Comparison of ENCODE assay signal across 8 cellular contexts in genomic region chr2:64945973-64946736, GRCh38. TPM values are rescaled to one million over a fixed set of nuclear protein-coding genes. Genes with fewer than 3 reads are reported as not detected.
DNase-seq lines count a peak whose midpoint lies in the region; ATAC-seq and TF ChIP-seq lines count a peak whose summit lies in the region.

No MANE protein-coding gene starts in this region.

- peak; percentile 90 for ATAC-seq in GM21576 (IDR thresholded peaks at IDR 0.05; ENCODE audit: unreplicated experiment)

- H3K27me3 Mint-ChIP-seq in chondrocyte (ENCODE audit: low read depth): no peaks in the 10 kb centered on the region

- H3K9me3 ChIP-seq in Karpas-422 (ENCODE audit: low read length): no peaks in the 10 kb centered on the region
- no peaks in the 10 kb centered on the region for H3K9me3 ChIP-seq in stomach

- H3K79me2 ChIP-seq in Karpas-422 (ENCODE audit: low read length): no peaks in the 10 kb centered on the region

- no peaks in the 10 kb centered on the region for H3K9me3 Mint-ChIP-seq in chondrocyte (ENCODE audit: low read depth)

- H4K20me1 ChIP-seq in Karpas-422 (ENCODE audit: insufficient read depth, low read depth, low read length): no peaks in the 10 kb centered on the region

- peak; percentile 24 for DNase-seq in GM03348 (ENCODE audit: low spot score)
- DNase-seq in Karpas-422: no peak
- peak; percentile 48 for DNase-seq in activated CD8-positive, alpha-beta memory T cell treated with anti-CD3 and anti-CD28 coated beads, Interleukin-2, amount 50 U/mL, for 4 hours
- peak; percentile 26 for DNase-seq in medulla oblongata (ENCODE audit: extremely low spot score)
- peak; percentile 38 for DNase-seq in stomach
- DNase-seq in chondrocyte (ENCODE audit: low spot score): no peak
- no peak for DNase-seq in DMS153 treated with DMSO at 0.1 percent for 48 hours (lab: John Stamatoyannopoulos, UW; ENCODE audit: unreplicated experiment)

- H3K36me3 ChIP-seq in Karpas-422 (ENCODE audit: insufficient read depth, low read length) (no peaks in the 10 kb centered on the region), stomach (no peaks in the 10 kb centered on the region)

- H3K4me3 ChIP-seq in Karpas-422 (ENCODE audit: low read length) (no peak overlapping the region; the same call in 1 of the 2 replicates), stomach (no peak overlapping the region)

- no peak overlapping the region for H3K27ac Mint-ChIP-seq in chondrocyte (ENCODE audit: unreplicated experiment)

- H3K27me3 ChIP-seq in Karpas-422 (ENCODE audit: low read length) (no peaks in the 10 kb centered on the region), stomach (no peaks in the 10 kb centered on the region)

- H3K4me1 ChIP-seq in Karpas-422 (ENCODE audit: low read length) (peaks cover 18% of the 10 kb centered on the region), stomach (peaks cover 0 to 37% (median 11%) of the 10 kb centered on the region in 4 donors)

- intact Hi-C loops in stomach (cut with DNase I; ENCODE audit: low total_unique reads): no loop called here

- TF ChIP-seq CTCF in stomach (IDR thresholded peaks at IDR 0.05) (no peak), chondrocyte (IDR thresholded peaks at IDR 0.05) (no peak)

- TF ChIP-seq POLR2A in stomach (IDR thresholded peaks at IDR 0.05): no peak

- H3K9ac ChIP-seq in Karpas-422 (ENCODE audit: low read length): peak overlapping the region; percentile 34

- no peak for TF ChIP-seq EP300 in stomach (IDR thresholded peaks at IDR 0.05)

- whole genome bisulfite sequencing in stomach, 5 donors: 46 to 65% (median 58%) methylated on average over 14 of the region's 14 CpGs

- H3K4me3 Mint-ChIP-seq in chondrocyte (ENCODE audit: unreplicated experiment): no peak overlapping the region

- H3K4me1 Mint-ChIP-seq in chondrocyte (ENCODE audit: low read depth): peaks cover 7% of the 10 kb centered on the region

- peak overlapping the region; percentile 80 for H2AFZ ChIP-seq in Karpas-422 (ENCODE audit: low read length)

- H3K27ac ChIP-seq in Karpas-422 (ENCODE audit: low read length) (no peak overlapping the region), stomach (peak overlapping the region in 3 of 5 donors; percentile 15 to 30 (median 20))

- no peaks in the 10 kb centered on the region for H3K9me2 ChIP-seq in Karpas-422 (replicated peaks; ENCODE audit: insufficient read depth, low read length)

- peak overlapping the region; percentile 12 for H3K4me2 ChIP-seq in Karpas-422 (ENCODE audit: low read depth, low read length, poor library complexity, severe bottlenecking)

- H3K36me3 Mint-ChIP-seq in chondrocyte (ENCODE audit: low read depth): no peaks in the 10 kb centered on the region

RNA-seq across cellular contexts. Expression of gene SLC1A4, which starts 43.0 kb away (rescaled TPM):
- 114 and 120 TPM in 2 replicates for total RNA-seq in Karpas-422 (2014; rRNA removed; shearing (Covaris generic); ENCODE audit: low replicate concordance)
- total RNA-seq in stomach: 10 to 100 TPM in 2 of 5 donors, 1 to 10 TPM in 3; 1.3 to 30.1 (median 8.3) TPM
- polyA plus RNA-seq in stomach: 1 to 10 TPM; 2.7 to 6.5 (median 6.2) TPM
- 40.1 to 139 TPM (median 136 TPM) in 3 replicates for total RNA-seq in chondrocyte

Comparison
In these comparisons a context has a peak if more than half of its experiments do, and no peak if none do; other contexts are left out.
1. DNase-seq: peak in GM03348 (single experiment), activated CD8-positive, alpha-beta memory T cell treated with anti-CD3 and anti-CD28 coated beads, Interleukin-2, amount 50 U/mL, for 4 hours (single experiment), medulla oblongata (single experiment) and stomach (single experiment); none in Karpas-422 (single experiment), chondrocyte (single experiment) and DMS153 treated with DMSO at 0.1 percent for 48 hours (single experiment).